Comparison of ENCODE assay signal across 1 cellular context in the genomic region with DNA sequence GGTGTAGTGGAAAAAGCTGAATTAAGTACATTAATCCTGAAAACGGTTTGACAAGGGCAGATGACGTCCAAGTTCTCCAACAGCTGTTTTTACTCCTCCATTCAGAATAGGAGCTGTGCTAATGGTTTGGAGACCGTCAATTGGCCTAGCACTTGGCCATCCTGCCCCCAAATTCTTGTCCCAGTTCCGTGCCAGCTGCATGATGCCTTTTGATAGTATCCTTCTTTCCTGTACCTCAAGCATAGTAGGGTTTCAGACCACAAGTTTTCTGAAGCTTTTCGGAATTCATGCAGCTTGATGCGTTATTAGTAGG.
A peak's percentile ranks its signal among the peaks of the same experiment; 100 is the strongest.
TF ChIP-seq lines count a peak whose summit lies in the region.

No MANE protein-coding gene starts in this region.

TF ChIP-seq in K562, 482 proteins besides CTCF, POLR2A, EP300 and RAD21 (continued from another document):
- no peak for TF ChIP-seq ELK1 (CRISPR knock-in tag; IDR thresholded peaks at IDR 0.05)
- TF ChIP-seq, protein P1, sequence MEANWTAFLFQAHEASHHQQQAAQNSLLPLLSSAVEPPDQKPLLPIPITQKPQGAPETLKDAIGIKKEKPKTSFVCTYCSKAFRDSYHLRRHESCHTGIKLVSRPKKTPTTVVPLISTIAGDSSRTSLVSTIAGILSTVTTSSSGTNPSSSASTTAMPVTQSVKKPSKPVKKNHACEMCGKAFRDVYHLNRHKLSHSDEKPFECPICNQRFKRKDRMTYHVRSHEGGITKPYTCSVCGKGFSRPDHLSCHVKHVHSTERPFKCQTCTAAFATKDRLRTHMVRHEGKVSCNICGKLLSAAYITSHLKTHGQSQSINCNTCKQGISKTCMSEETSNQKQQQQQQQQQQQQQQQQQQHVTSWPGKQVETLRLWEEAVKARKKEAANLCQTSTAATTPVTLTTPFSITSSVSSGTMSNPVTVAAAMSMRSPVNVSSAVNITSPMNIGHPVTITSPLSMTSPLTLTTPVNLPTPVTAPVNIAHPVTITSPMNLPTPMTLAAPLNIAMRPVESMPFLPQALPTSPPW (CRISPR knock-in tag; IDR thresholded peaks at IDR 0.05): no peak
- TF ChIP-seq ZNF639 (CRISPR knock-in tag; conservative IDR thresholded peaks at IDR 0.05 in 1 of 2, IDR thresholded peaks at IDR 0.05 in 1 of 2): no peak
- TF ChIP-seq MIER1 (IDR thresholded peaks at IDR 0.05; ENCODE audit: low read depth): peak; percentile 12; the same call in 1 of the 2 replicates
- no peak for TF ChIP-seq RBM39 (optimal IDR thresholded peaks at IDR 0.05; ENCODE audit: low read depth, low read length)
